In the genomic region with DNA sequence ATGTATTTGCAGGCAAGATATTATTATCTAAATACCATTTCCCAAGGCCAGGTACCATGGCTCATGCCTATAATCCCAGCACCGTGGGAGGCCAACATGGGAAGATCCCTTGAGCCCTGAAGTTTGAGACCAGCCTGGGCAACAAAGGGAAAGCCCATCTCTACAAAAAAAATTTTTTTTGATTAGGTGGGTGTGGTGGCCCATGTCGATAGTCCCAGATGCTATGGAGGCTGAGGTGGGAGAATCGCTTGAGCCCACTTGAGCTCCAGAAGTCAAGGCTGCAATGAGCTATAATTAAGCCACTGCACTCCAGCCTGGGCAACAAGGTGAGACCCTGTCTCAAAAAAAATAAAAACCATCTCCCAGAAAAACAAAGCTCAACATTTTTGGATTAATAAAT, we compare ENCODE assay signal across 13 cellular contexts. TPM values are rescaled to one million over a fixed set of nuclear protein-coding genes. Genes with fewer than 3 reads are reported as not detected.
A peak's percentile ranks its signal among the peaks of the same experiment; 100 is the strongest.
DNase-seq lines count a peak whose midpoint lies in the region; ATAC-seq and TF ChIP-seq lines count a peak whose summit lies in the region.
"Had no signal": no experiment of that assay in that cellular context is flagged by ENCODE, and none has a peak within 500 bp of the region (broad histone marks: within the 10 kb centered on the region; RNA-seq: fewer than 3 reads in every experiment).

No MANE protein-coding gene starts in this region.

- POLR2A ChIA-PET in activated naive CD8-positive, alpha-beta T cell treated with anti-CD3 and anti-CD28 coated beads, Interleukin-2, amount 10 ng/mL, durations not matched to agents 7 days and 5 days (lab: Charles Lee) = interaction anchor here (0.6 to 4.0 kb wide), 10 partner anchors 8 to 93 kb away, joined by 3 to 52 read pairs (median 12); a partner anchor contains a TSS

- no peak for TF ChIP-seq POLR2A in heart left ventricle (IDR thresholded peaks at IDR 0.05)

- H3K4me1 Mint-ChIP-seq in activated naive CD8-positive, alpha-beta T cell treated with anti-CD3 and anti-CD28 coated beads, Interleukin-2, amount 10 ng/mL, durations not matched to agents 7 days and 5 days = peaks cover 45% of the 10 kb centered on the region
- peaks cover 40% of the 10 kb centered on the region for H3K4me1 Mint-ChIP-seq in mesothelial cell of epicardium

- no peaks in the 10 kb centered on the region for H3K9me3 Mint-ChIP-seq in activated naive CD8-positive, alpha-beta T cell treated with anti-CD3 and anti-CD28 coated beads, Interleukin-2, amount 10 ng/mL, durations not matched to agents 7 days and 5 days
- H3K9me3 Mint-ChIP-seq in mesothelial cell of epicardium = no peaks in the 10 kb centered on the region

- peaks cover 18% of the 10 kb centered on the region for H3K27me3 Mint-ChIP-seq in activated naive CD8-positive, alpha-beta T cell treated with anti-CD3 and anti-CD28 coated beads, Interleukin-2, amount 10 ng/mL, durations not matched to agents 7 days and 5 days
- no peaks in the 10 kb centered on the region for H3K27me3 Mint-ChIP-seq in mesothelial cell of epicardium (ENCODE audit: low read depth)

- H3K4me2 ChIP-seq in BLaER1 treated with 17β-estradiol and CSF1 and Interleukin-3, amounts not matched to agents 10 nM and 100 nM = peak overlapping the region; percentile 79 to 92 (median 85); a peak in 21 of 22 replicates

- peaks cover 21 to 59% (median 55%) of the 10 kb centered on the region in 11 experiments for H3K36me3 ChIP-seq in BLaER1 treated with 17β-estradiol and CSF1 and Interleukin-3, amounts not matched to agents 10 nM and 100 nM
- peaks cover 58% of the 10 kb centered on the region for H3K36me3 ChIP-seq in HUES6 (ENCODE audit: control insufficient read depth, insufficient read depth, low read length)
- peaks cover 0 to 39% (median 33%) of the 10 kb centered on the region in 9 donors for H3K36me3 ChIP-seq in heart left ventricle
- H3K36me3 ChIP-seq: thoracic aorta had no signal

- peaks cover 0 to 63% (median 60%) of the 10 kb centered on the region in 11 experiments; a peak in 15 of 22 replicates for H4K20me1 ChIP-seq in BLaER1 treated with 17β-estradiol and CSF1 and Interleukin-3, amounts not matched to agents 10 nM and 100 nM

- H3K27ac ChIP-seq in BLaER1 treated with 17β-estradiol and CSF1 and Interleukin-3, amounts not matched to agents 10 nM and 100 nM = peak overlapping the region in 9 of 11 experiments; percentile 84 to 98 (median 97); a peak in 12 of 22 replicates
- H3K27ac ChIP-seq in HUES6 (ENCODE audit: low read depth, low read length) (no peak overlapping the region), heart left ventricle (no peak overlapping the region)
- H3K27ac ChIP-seq: coronary artery, thoracic aorta had no signal

- peak overlapping the region; percentile 94 for H3K27ac Mint-ChIP-seq in activated naive CD8-positive, alpha-beta T cell treated with anti-CD3 and anti-CD28 coated beads, Interleukin-2, amount 10 ng/mL, durations not matched to agents 7 days and 5 days
- peak overlapping the region; percentile 86 for H3K27ac Mint-ChIP-seq in mesothelial cell of epicardium

- peak overlapping the region; percentile 95 for H3K4me3 Mint-ChIP-seq in activated naive CD8-positive, alpha-beta T cell treated with anti-CD3 and anti-CD28 coated beads, Interleukin-2, amount 10 ng/mL, durations not matched to agents 7 days and 5 days
- peak overlapping the region; percentile 88 for H3K4me3 Mint-ChIP-seq in mesothelial cell of epicardium

- ATAC-seq in activated naive CD8-positive, alpha-beta T cell treated with anti-CD3 and anti-CD28 coated beads, Interleukin-2, amount 10 ng/mL, durations not matched to agents 7 days and 5 days (ENCODE audit: low read depth) = no peak
- ATAC-seq in heart left ventricle = no peak
- no peak for ATAC-seq in HG03439 (IDR thresholded peaks at IDR 0.05; ENCODE audit: unreplicated experiment)
- ATAC-seq: left lung had no signal

- H3K9me3 ChIP-seq in BLaER1 treated with 17β-estradiol and CSF1 and Interleukin-3, amounts not matched to agents 10 nM and 100 nM (replicated peaks in 1 of 11) = no peaks in the 10 kb centered on the region
- H3K9me3 ChIP-seq in HUES6 (ENCODE audit: control insufficient read depth, insufficient read depth, low read depth, low read length) = no peaks in the 10 kb centered on the region
- no peaks in the 10 kb centered on the region for H3K9me3 ChIP-seq in heart left ventricle
- H3K9me3 ChIP-seq: left lung, thoracic aorta had no signal

- H3K4me1 ChIP-seq in BLaER1 treated with 17β-estradiol and CSF1 and Interleukin-3, amounts not matched to agents 10 nM and 100 nM = peaks cover 23 to 46% (median 41%) of the 10 kb centered on the region in 10 experiments
- H3K4me1 ChIP-seq in HUES6 (ENCODE audit: control insufficient read depth, insufficient read depth, low read length) (peaks cover 12% of the 10 kb centered on the region), heart left ventricle (peaks cover 4 to 30% (median 20%) of the 10 kb centered on the region in 12 donors)

- TF ChIP-seq CTCF in mesothelial cell of epicardium (IDR thresholded peaks at IDR 0.05; ENCODE audit: unreplicated experiment) (no peak), heart left ventricle (IDR thresholded peaks at IDR 0.05) (no peak)

- peaks cover 36% of the 10 kb centered on the region for H3K36me3 Mint-ChIP-seq in activated naive CD8-positive, alpha-beta T cell treated with anti-CD3 and anti-CD28 coated beads, Interleukin-2, amount 10 ng/mL, durations not matched to agents 7 days and 5 days
- peaks cover 23% of the 10 kb centered on the region for H3K36me3 Mint-ChIP-seq in mesothelial cell of epicardium

- H3K9ac ChIP-seq in BLaER1 treated with 17β-estradiol and CSF1 and Interleukin-3, amounts not matched to agents 10 nM and 100 nM = peak overlapping the region; percentile 77 to 98 (median 96); a peak in 19 of 22 replicates
- H3K9ac ChIP-seq in HUES6 (ENCODE audit: low read length) = no peak overlapping the region

- 66 to 78% (median 73%) methylated on average over 3 of the region's 3 CpGs for whole genome bisulfite sequencing in heart left ventricle, 4 donors

- no peaks in the 10 kb centered on the region for H3K27me3 ChIP-seq in BLaER1 treated with 17β-estradiol and CSF1 and Interleukin-3, amounts not matched to agents 10 nM and 100 nM
- H3K27me3 ChIP-seq in HUES6 (ENCODE audit: control insufficient read depth, insufficient read depth, low read length) (no peaks in the 10 kb centered on the region), heart left ventricle (no peaks in the 10 kb centered on the region)

- intact Hi-C loops in heart left ventricle (cut with DNase I) = loop anchor here in 4 of 10 donors (2.0 to 10.0 kb wide), 3 partner anchors 95 to 261 kb away; a partner anchor contains a TSS

- no peak for DNase-seq in activated naive CD8-positive, alpha-beta T cell treated with anti-CD3 and anti-CD28 coated beads, Interleukin-2, amount 10 ng/mL, durations not matched to agents 7 days and 5 days
- DNase-seq in mesothelial cell of epicardium (ENCODE audit: low spot score in 2 of 2, unreplicated experiment in 2 of 2) = no peak
- no peak for DNase-seq in COR-L47 (lab: John Stamatoyannopoulos, UW)
- DNase-seq in heart left ventricle = no peak
- DNase-seq in UCSD-AML1 (lab: John Stamatoyannopoulos, UW; ENCODE audit: unreplicated experiment) = no peak
- DNase-seq: activated CD4-positive, alpha-beta T cell treated with anti-CD3 and anti-CD28 coated beads for 1 hour; left lung; NCI-H526 treated with DMSO at 0.1 percent for 48 hours had no signal

- H3K4me3 ChIP-seq in BLaER1 treated with 17β-estradiol and CSF1 and Interleukin-3, amounts not matched to agents 10 nM and 100 nM = peak overlapping the region; percentile 68 to 91 (median 84); a peak in 19 of 20 replicates
- peak overlapping the region; percentile 98; the same call in 1 of the 2 replicates for H3K4me3 ChIP-seq in HUES6 (ENCODE audit: low read depth, low read length)
- H3K4me3 ChIP-seq in heart left ventricle = no peak overlapping the region

RNA-seq across cellular contexts. Expression of a gene that starts 2.2 kb away (rescaled TPM):
- total RNA-seq in activated naive CD8-positive, alpha-beta T cell treated with anti-CD3 and anti-CD28 coated beads, Interleukin-2, amount 10 ng/mL, durations not matched to agents 7 days and 5 days = 100 to 1,000 TPM; 575 to 595 TPM
- 464 to 480 TPM (median 472 TPM) in 3 replicates for total RNA-seq in mesothelial cell of epicardium
- total RNA-seq in heart left ventricle = 10 to 100 TPM; 21.1 to 95.2 (median 46.4) TPM
- polyA plus RNA-seq in heart left ventricle = 10 to 100 TPM; 38.3 to 63.2 TPM

RNA-seq across cellular contexts. Expression of a gene that starts 28.5 kb away (rescaled TPM):
- 1 to 10 TPM; 4.7 to 5.2 TPM for total RNA-seq in activated naive CD8-positive, alpha-beta T cell treated with anti-CD3 and anti-CD28 coated beads, Interleukin-2, amount 10 ng/mL, durations not matched to agents 7 days and 5 days
- total RNA-seq in mesothelial cell of epicardium (24.0 to 26.8 TPM (median 24.0 TPM) in 3 replicates), heart left ventricle (1 to 10 TPM; 1.1 to 5.7 (median 2.1) TPM)
- 1 to 10 TPM; 1.3 to 1.7 TPM for polyA plus RNA-seq in heart left ventricle

RNA-seq across cellular contexts. Expression of a gene that starts 44.7 kb away (rescaled TPM):
- total RNA-seq in activated naive CD8-positive, alpha-beta T cell treated with anti-CD3 and anti-CD28 coated beads, Interleukin-2, amount 10 ng/mL, durations not matched to agents 7 days and 5 days = 1 to 10 TPM; 4.8 TPM
- total RNA-seq in mesothelial cell of epicardium = 2.4 to 2.8 TPM (median 2.7 TPM) in 3 replicates
- 1 to 10 TPM in 1 of 9 donors, under 1 TPM in 2, not detected in 6; 0.25 to 1.5 (median 0.27) TPM for total RNA-seq in heart left ventricle
- under 1 TPM in 1 of 2 donors, not detected in 1; 0.19 TPM for polyA plus RNA-seq in heart left ventricle
- total RNA-seq: thoracic aorta had no signal

Comparison
In these comparisons a context has a peak if more than half of its experiments do, and no peak if none do; other contexts are left out.
1. H3K27ac ChIP-seq: peak in BLaER1 treated with 17β-estradiol and CSF1 and Interleukin-3, amounts not matched to agents 10 nM and 100 nM (9 of 11); none in HUES6 (single experiment) and heart left ventricle (0 of 12).
2. H3K4me3 ChIP-seq: peak in BLaER1 treated with 17β-estradiol and CSF1 and Interleukin-3, amounts not matched to agents 10 nM and 100 nM (10 of 10) and HUES6 (single experiment); none in heart left ventricle (0 of 12).